ENCODE assay signal across 27 cellular contexts in genomic region chr16:75864243-75864642, GRCh38.
"Had no signal": no experiment of that assay in that cellular context is flagged by ENCODE, and none has a peak within 500 bp of the region (broad histone marks: within the 10 kb centered on the region; RNA-seq: fewer than 3 reads in every experiment).

No MANE protein-coding gene starts in this region.

- ATAC-seq: stimulated activated effector memory CD8-positive, alpha-beta T cell treated with anti-CD3 and anti-CD28 coated beads, Interleukin-12 subunit alpha, Interleukin-12 subunit beta, amount 100 ng/mL, for 72 hours; stimulated activated memory B cell treated with anti-CD40 and anti-IgM and Interleukin-4, amounts not matched to agents 10 μg/mL and 1 μg/mL and 100 μg/mL, for 72 hours; stimulated activated naive B cell treated with anti-CD40 and anti-IgM and Interleukin-4, amounts not matched to agents 10 μg/mL and 1 μg/mL and 100 μg/mL, for 72 hours; stimulated activated naive CD8-positive, alpha-beta T cell treated with anti-CD3 and anti-CD28 coated beads, Interleukin-15, amount 100 ng/mL, for 72 hours; stimulated activated naive CD8-positive, alpha-beta T cell treated with anti-CD3 and anti-CD28 coated beads, Interleukin-15, Interleukin-2, amounts not matched to agents 100 U/mL and 50 U/mL, for 24 hours; upper lobe of right lung had no signal

- H3K27ac ChIP-seq: stomach, suprapubic skin, testis, thoracic aorta, thyroid gland, tibial artery, tibial nerve, transverse colon, upper lobe of left lung, upper lobe of right lung, uterus, vagina had no signal

- H3K4me3 ChIP-seq: stomach, suprapubic skin, testis, thoracic aorta, thyroid gland, tibial artery, tibial nerve, transverse colon, upper lobe of left lung, upper lobe of right lung, uterus, vagina had no signal

- H3K36me3 ChIP-seq: stomach, suprapubic skin, thoracic aorta, thyroid gland, tibial artery, tibial nerve, transverse colon, upper lobe of left lung, upper lobe of right lung, uterus, vagina had no signal

- FAIRE-seq: urothelium cell line had no signal

- H3K9me3 ChIP-seq: stomach, suprapubic skin, testis, thoracic aorta, thyroid gland, tibial artery, tibial nerve, transverse colon, upper lobe of left lung, upper lobe of right lung, uterus, vagina had no signal

- DNase-seq: stimulated activated CD4-positive, alpha-beta T cell treated with anti-CD3 and anti-CD28 coated beads, Interleukin-2, amount 100 ng/mL, for 48 hours; stimulated activated CD4-positive, alpha-beta T cell treated with anti-CD3 and anti-CD28 coated beads, Interleukin-4, amount 100 ng/mL, for 1 hour; stimulated activated CD4-positive, alpha-beta T cell treated with anti-CD3 and anti-CD28 coated beads, Interleukin-4, amount 100 ng/mL, for 24 hours; stimulated activated CD4-positive, alpha-beta T cell treated with anti-CD3 and anti-CD28 coated beads, Interleukin-4, amount 100 ng/mL, for 4 hours; stimulated activated CD8-positive, alpha-beta memory T cell treated with anti-CD3 and anti-CD28 coated beads, Interleukin-4, amount 100 ng/mL, for 48 hours; stimulated activated naive B cell treated with anti-CD40 and anti-IgM and Interleukin-4, amounts not matched to agents 10 μg/mL and 1 μg/mL and 100 μg/mL, for 72 hours; stimulated activated naive CD4-positive, alpha-beta T cell; stimulated activated naive CD4-positive, alpha-beta T cell treated with Interleukin-2 at 50 U/mL for 16 hours; stimulated activated naive CD8-positive, alpha-beta T cell treated with anti-CD3 and anti-CD28 coated beads, Interleukin-15, amount 100 ng/mL, for 72 hours; stimulated activated naive CD8-positive, alpha-beta T cell treated with anti-CD3 and anti-CD28 coated beads, Interleukin-15, Interleukin-2, amounts not matched to agents 100 U/mL and 50 U/mL, for 24 hours; stomach; substantia nigra; testis; thyroid gland; tibial artery; transverse colon; trophoblast cell; upper lobe of left lung; upper lobe of right lung; uterus had no signal

- H3K4me1 ChIP-seq: stomach, suprapubic skin, testis, thyroid gland, tibial artery, tibial nerve, transverse colon, upper lobe of left lung, upper lobe of right lung, uterus, vagina had no signal

- H3K27me3 ChIP-seq: suprapubic skin, testis, thyroid gland, tibial artery, tibial nerve, transverse colon, upper lobe of left lung, upper lobe of right lung, uterus, vagina had no signal
